ENCODE assay signal across 15 cellular contexts in the genomic region with DNA sequence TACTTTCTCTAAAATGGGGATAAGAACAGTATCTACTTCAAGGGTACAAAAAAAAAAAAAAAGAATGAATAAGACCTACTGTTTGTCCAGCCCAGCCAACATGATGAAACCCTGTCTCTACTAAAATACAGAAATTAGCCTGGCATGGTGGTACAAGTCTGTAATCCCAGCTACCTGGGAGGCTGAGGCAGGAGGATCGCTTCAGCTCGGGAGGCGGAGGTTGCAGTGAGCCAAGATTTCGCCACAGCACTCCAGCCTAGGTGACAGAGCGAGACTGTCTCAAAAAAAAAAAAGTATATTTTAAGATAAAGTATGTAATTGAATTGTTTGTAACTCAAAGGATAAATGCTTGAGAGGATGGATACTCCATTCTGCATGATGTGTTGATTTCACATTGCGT. TPM values are rescaled to one million over a fixed set of nuclear protein-coding genes. Genes with fewer than 3 reads are reported as not detected.
DNase-seq lines count a peak whose midpoint lies in the region; ATAC-seq and TF ChIP-seq lines count a peak whose summit lies in the region.
"Had no signal": no experiment of that assay in that cellular context is flagged by ENCODE, and none has a peak within 500 bp of the region (broad histone marks: within the 10 kb centered on the region; RNA-seq: fewer than 3 reads in every experiment).

No MANE protein-coding gene starts in this region.

- H2AFZ ChIP-seq in DND-41 (ENCODE audit: low read depth, low read length) (no peak overlapping the region), SK-N-SH (ENCODE audit: low read depth) (no peak overlapping the region)

- CTCF ChIA-PET in SK-N-SH (lab: Yijun Ruan, JAX), result interaction anchor here (0.8 kb wide), 1 partner anchor 19 kb away, joined by 3 read pairs; no protein-coding TSS in a partner anchor

- H3K9me3 ChIP-seq in DND-41 (ENCODE audit: insufficient read depth, low read length, severe bottlenecking), result no peaks in the 10 kb centered on the region
- H3K9me3 ChIP-seq in SK-N-SH, result no peaks in the 10 kb centered on the region
- H3K9me3 ChIP-seq: ascending aorta, left lung had no signal

- no peak for TF ChIP-seq RAD21 in SK-N-SH (IDR thresholded peaks at IDR 0.05; ENCODE audit: low read length)

- H3K4me1 ChIP-seq in DND-41 (ENCODE audit: insufficient read depth, low read length), result peaks cover 29% of the 10 kb centered on the region
- H3K4me1 ChIP-seq in SK-N-SH (ENCODE audit: control insufficient read depth in 1 of 2, insufficient read depth in 2 of 2, low read depth in 1 of 2, low read length in 1 of 2), result peaks cover 0 to 8% of the 10 kb centered on the region in 2 experiments; a peak in 2 of 4 replicates

- intact Hi-C loops in activated T-helper 2 cell treated with anti-CD3 and anti-CD28 coated beads, Interferon-gamma antibody, Interleukin-2, Interleukin-4, amounts not matched to agents 10 μg/mL and 5 μg/mL and 100 μg/mL, durations not matched to agents 14 hours and 24 hours and 36 hours (cut with micrococcal nuclease), result loop anchor here (2.0 to 10.0 kb wide), 2 partner anchors 91 to 267 kb away; partner anchors contain the start of genes ANKS1A and TAF11
- intact Hi-C loops in natural killer cell (cut with micrococcal nuclease), result loop anchor here (10.0 kb wide), 1 partner anchor 99 kb away; the partner anchor contains the start of gene ILRUN

- H3K27ac Mint-ChIP-seq in T-helper 2 cell treated with Interferon-gamma antibody and Interleukin-4, amounts not matched to agents 5 μg/mL and 100 μg/mL, for 36 hours, result no peak overlapping the region
- H3K27ac Mint-ChIP-seq in activated T-helper 2 cell treated with anti-CD3 and anti-CD28 coated beads, Interferon-gamma antibody, Interleukin-2, Interleukin-4, amounts not matched to agents 10 μg/mL and 5 μg/mL and 100 μg/mL, durations not matched to agents 14 hours and 24 hours and 36 hours, result no peak overlapping the region
- peak overlapping the region; percentile 89 to 97 for H3K27ac Mint-ChIP-seq in natural killer cell

- H3K27ac ChIP-seq in DND-41 (ENCODE audit: low read length) (no peak overlapping the region), SK-N-SH (ENCODE audit: low read depth in 2 of 2, low read length in 1 of 2) (no peak overlapping the region)

- H3K4me1 Mint-ChIP-seq in T-helper 2 cell treated with Interferon-gamma antibody and Interleukin-4, amounts not matched to agents 5 μg/mL and 100 μg/mL, for 36 hours (ENCODE audit: low read depth), result peaks cover 18% of the 10 kb centered on the region
- H3K4me1 Mint-ChIP-seq in activated T-helper 2 cell treated with anti-CD3 and anti-CD28 coated beads, Interferon-gamma antibody, Interleukin-2, Interleukin-4, amounts not matched to agents 10 μg/mL and 5 μg/mL and 100 μg/mL, durations not matched to agents 14 hours and 24 hours and 36 hours (ENCODE audit: low read depth), result peaks cover 23% of the 10 kb centered on the region
- peaks cover 30 to 35% of the 10 kb centered on the region in 2 donors for H3K4me1 Mint-ChIP-seq in natural killer cell

- peaks cover 7% of the 10 kb centered on the region for H3F3A ChIP-seq in SK-N-SH (replicated peaks; ENCODE audit: insufficient read depth)

- H3K9me3 Mint-ChIP-seq in T-helper 2 cell treated with Interferon-gamma antibody and Interleukin-4, amounts not matched to agents 5 μg/mL and 100 μg/mL, for 36 hours, result no peaks in the 10 kb centered on the region
- H3K9me3 Mint-ChIP-seq in activated T-helper 2 cell treated with anti-CD3 and anti-CD28 coated beads, Interferon-gamma antibody, Interleukin-2, Interleukin-4, amounts not matched to agents 10 μg/mL and 5 μg/mL and 100 μg/mL, durations not matched to agents 14 hours and 24 hours and 36 hours, result no peaks in the 10 kb centered on the region
- H3K9me3 Mint-ChIP-seq in natural killer cell, result no peaks in the 10 kb centered on the region

- POLR2A ChIA-PET in SK-N-SH (lab: Yijun Ruan, JAX), result no interaction called here

- H4K20me1 ChIP-seq in DND-41 (ENCODE audit: insufficient read depth, low read length), result peaks cover 3% of the 10 kb centered on the region; the same call in 1 of the 2 replicates
- no peaks in the 10 kb centered on the region; the same call in 1 of the 2 replicates for H4K20me1 ChIP-seq in SK-N-SH (ENCODE audit: insufficient read depth)

- H3K79me2 ChIP-seq in DND-41 (ENCODE audit: insufficient read depth, low read length) (peaks cover 67% of the 10 kb centered on the region), SK-N-SH (ENCODE audit: insufficient read depth) (peaks cover 37% of the 10 kb centered on the region)

- H3K4me3 Mint-ChIP-seq in T-helper 2 cell treated with Interferon-gamma antibody and Interleukin-4, amounts not matched to agents 5 μg/mL and 100 μg/mL, for 36 hours, result peak overlapping the region; percentile 98
- H3K4me3 Mint-ChIP-seq in activated T-helper 2 cell treated with anti-CD3 and anti-CD28 coated beads, Interferon-gamma antibody, Interleukin-2, Interleukin-4, amounts not matched to agents 10 μg/mL and 5 μg/mL and 100 μg/mL, durations not matched to agents 14 hours and 24 hours and 36 hours (ENCODE audit: low read depth), result peak overlapping the region; percentile 55
- H3K4me3 Mint-ChIP-seq in natural killer cell, result peak overlapping the region; percentile 93

- no peak for DNase-seq in T-helper 2 cell treated with Interferon-gamma antibody and Interleukin-4, amounts not matched to agents 5 μg/mL and 100 μg/mL, for 36 hours (ENCODE audit: low spot score)
- no peak for DNase-seq in T-helper 2 cell
- DNase-seq in DND-41, result no peak
- DNase-seq in activated T-helper 2 cell treated with anti-CD3 and anti-CD28 coated beads, Interferon-gamma antibody, Interleukin-2, Interleukin-4, amounts not matched to agents 10 μg/mL and 5 μg/mL and 100 μg/mL, durations not matched to agents 14 hours and 24 hours and 36 hours (ENCODE audit: low spot score), result no peak
- DNase-seq in natural killer cell, result no peak
- no peak for DNase-seq in SK-N-SH
- DNase-seq: 8988T; dermis blood vessel endothelial cell; left lung; NCI-H1694; right cardiac atrium; stimulated activated CD4-positive, alpha-beta T cell treated with anti-CD3 and anti-CD28 coated beads, Interleukin-4, amount 100 ng/mL, for 1 hour had no signal

- H3K27me3 ChIP-seq in DND-41 (ENCODE audit: insufficient read depth, low read length, poor library complexity) (no peaks in the 10 kb centered on the region), SK-N-SH (ENCODE audit: insufficient read depth) (no peaks in the 10 kb centered on the region)
- H3K27me3 ChIP-seq: ascending aorta, left lung had no signal

- H3K36me3 ChIP-seq in DND-41 (ENCODE audit: insufficient read depth, low read length) (no peaks in the 10 kb centered on the region; the same call in 1 of the 2 replicates), SK-N-SH (replicated peaks in 1 of 2; ENCODE audit: control insufficient read depth in 1 of 2, insufficient read depth in 2 of 2, low read length in 1 of 2) (no peaks in the 10 kb centered on the region)
- H3K36me3 ChIP-seq: ascending aorta, left lung had no signal

- H3K27me3 Mint-ChIP-seq in T-helper 2 cell treated with Interferon-gamma antibody and Interleukin-4, amounts not matched to agents 5 μg/mL and 100 μg/mL, for 36 hours (ENCODE audit: low read depth), result no peaks in the 10 kb centered on the region
- H3K27me3 Mint-ChIP-seq in activated T-helper 2 cell treated with anti-CD3 and anti-CD28 coated beads, Interferon-gamma antibody, Interleukin-2, Interleukin-4, amounts not matched to agents 10 μg/mL and 5 μg/mL and 100 μg/mL, durations not matched to agents 14 hours and 24 hours and 36 hours (ENCODE audit: low read depth), result no peaks in the 10 kb centered on the region
- no peaks in the 10 kb centered on the region for H3K27me3 Mint-ChIP-seq in natural killer cell (ENCODE audit: low read depth in 2 of 2)

- TF ChIP-seq CTCF in DND-41 (IDR thresholded peaks at IDR 0.05; ENCODE audit: borderline replicate concordance, extremely low read depth, low read length, poor library complexity, severe bottlenecking) (no peak), natural killer cell (IDR thresholded peaks at IDR 0.05) (no peak), SK-N-SH (IDR thresholded peaks at IDR 0.05) (no peak)

- H3K4me3 ChIP-seq in DND-41 (ENCODE audit: low read depth in 1 of 2, low read length in 2 of 2), result no peak overlapping the region; a peak in 1 of 4 replicates
- peak overlapping the region in 1 of 2 experiments; percentile 76; a peak in 1 of 4 replicates for H3K4me3 ChIP-seq in SK-N-SH (ENCODE audit: low read depth in 2 of 2, low read length in 1 of 2)

- H3K9ac ChIP-seq in DND-41 (ENCODE audit: low read depth, low read length) (no peak overlapping the region), SK-N-SH (no peak overlapping the region)

- H3K4me2 ChIP-seq in DND-41 (ENCODE audit: insufficient read depth, low read length) (peak overlapping the region; percentile 87), SK-N-SH (no peak overlapping the region)

- WGBS in SK-N-SH (ENCODE audit: low lambda C conversion rate), result 95% methylated on average over 6 of the region's 6 CpGs

- peaks cover 1% of the 10 kb centered on the region for H3K36me3 Mint-ChIP-seq in T-helper 2 cell treated with Interferon-gamma antibody and Interleukin-4, amounts not matched to agents 5 μg/mL and 100 μg/mL, for 36 hours (ENCODE audit: low read depth)
- H3K36me3 Mint-ChIP-seq in activated T-helper 2 cell treated with anti-CD3 and anti-CD28 coated beads, Interferon-gamma antibody, Interleukin-2, Interleukin-4, amounts not matched to agents 10 μg/mL and 5 μg/mL and 100 μg/mL, durations not matched to agents 14 hours and 24 hours and 36 hours (ENCODE audit: low read depth), result no peaks in the 10 kb centered on the region
- no peaks in the 10 kb centered on the region for H3K36me3 Mint-ChIP-seq in natural killer cell

- no peak for TF ChIP-seq EP300 in SK-N-SH (IDR thresholded peaks at IDR 0.05; ENCODE audit: borderline replicate concordance in 1 of 2, low read depth in 1 of 2, low read length in 1 of 2)

- ATAC-seq in DND-41 (ENCODE audit: insufficient read depth, low read depth) (no peak), natural killer cell (no peak), HG03565 (IDR thresholded peaks at IDR 0.05; ENCODE audit: unreplicated experiment) (no peak), GM21825 (IDR thresholded peaks at IDR 0.05; ENCODE audit: unreplicated experiment) (no peak)

- H3K9me2 ChIP-seq in SK-N-SH, result no peaks in the 10 kb centered on the region

RNA-seq across cellular contexts. Expression of gene BLTP3A, which starts 2.0 kb away (rescaled TPM):
- 15.1 and 16.3 TPM in 2 replicates for total RNA-seq in activated T-helper 2 cell treated with anti-CD3 and anti-CD28 coated beads, Interferon-gamma antibody, Interleukin-2, Interleukin-4, amounts not matched to agents 10 μg/mL and 5 μg/mL and 100 μg/mL, durations not matched to agents 14 hours and 24 hours and 36 hours
- 10 to 100 TPM; 16.6 to 17.5 (median 17.1) TPM for total RNA-seq in natural killer cell
- 3.1 and 4.4 TPM in 2 replicates for polyA plus RNA-seq in SK-N-SH (2012; rRNA removed)
- polyA plus RNA-seq in SK-N-SH (2012; cell fraction: cytosol; rRNA removed), result 3.1 and 3.5 TPM in 2 replicates
- 4.0 and 4.9 TPM in 2 replicates for polyA plus RNA-seq in SK-N-SH (2012; cell fraction: nucleus; rRNA removed)

RNA-seq across cellular contexts. Expression of gene SNRPC, which starts 36.6 kb away (rescaled TPM):
- 163 and 166 TPM in 2 replicates for total RNA-seq in activated T-helper 2 cell treated with anti-CD3 and anti-CD28 coated beads, Interferon-gamma antibody, Interleukin-2, Interleukin-4, amounts not matched to agents 10 μg/mL and 5 μg/mL and 100 μg/mL, durations not matched to agents 14 hours and 24 hours and 36 hours
- total RNA-seq in natural killer cell, result 10 to 100 TPM; 53.5 to 55.6 (median 55.5) TPM
- polyA plus RNA-seq in SK-N-SH (2012; rRNA removed), result 268 and 278 TPM in 2 replicates
- 280 and 288 TPM in 2 replicates for polyA plus RNA-seq in SK-N-SH (2012; cell fraction: cytosol; rRNA removed)
- polyA plus RNA-seq in SK-N-SH (2012; cell fraction: nucleus; rRNA removed), result 122 and 135 TPM in 2 replicates

Comparison
In these comparisons a context has a peak if more than half of its experiments do, and no peak if none do; other contexts are left out.
1. H3K27ac Mint-ChIP-seq: peak in natural killer cell (2 of 2); none in T-helper 2 cell treated with Interferon-gamma antibody and Interleukin-4, amounts not matched to agents 5 μg/mL and 100 μg/mL, for 36 hours (single experiment) and activated T-helper 2 cell treated with anti-CD3 and anti-CD28 coated beads, Interferon-gamma antibody, Interleukin-2, Interleukin-4, amounts not matched to agents 10 μg/mL and 5 μg/mL and 100 μg/mL, durations not matched to agents 14 hours and 24 hours and 36 hours (single experiment).
2. Peak in every context shown above with its lines, with median percentiles within 50 percentile points of each other: H3K4me3 Mint-ChIP-seq.